Comparison of ENCODE assay signal across 8 cellular contexts in genomic region chr4:8267077-8267476, GRCh38. TPM values are rescaled to one million over a fixed set of nuclear protein-coding genes. Genes with fewer than 3 reads are reported as not detected.
DNase-seq lines count a peak whose midpoint lies in the region; ATAC-seq and TF ChIP-seq lines count a peak whose summit lies in the region.

No MANE protein-coding gene starts in this region.

- H3K9me2 ChIP-seq in Karpas-422 (replicated peaks; ENCODE audit: insufficient read depth, low read length), result no peaks in the 10 kb centered on the region

- H3K4me2 ChIP-seq in Karpas-422 (ENCODE audit: low read depth, low read length, poor library complexity, severe bottlenecking), result no peak overlapping the region

- H3K4me3 ChIP-seq in Karpas-422 (ENCODE audit: low read length), result no peak overlapping the region
- H3K4me3 ChIP-seq in WI38 (ENCODE audit: low read depth, low read length), result no peak overlapping the region
- no peak overlapping the region for H3K4me3 ChIP-seq in sigmoid colon

- H2AFZ ChIP-seq in Karpas-422 (ENCODE audit: low read length), result no peak overlapping the region

- no peak overlapping the region for H3K9ac ChIP-seq in Karpas-422 (ENCODE audit: low read length)

- no peaks in the 10 kb centered on the region for H4K20me1 ChIP-seq in Karpas-422 (ENCODE audit: insufficient read depth, low read depth, low read length)

- H3K9me3 ChIP-seq in Karpas-422 (ENCODE audit: low read length), result no peaks in the 10 kb centered on the region
- H3K9me3 ChIP-seq in sigmoid colon, result no peaks in the 10 kb centered on the region

- ATAC-seq in Right ventricle myocardium inferior, result peak; percentile 62
- no peak for ATAC-seq in GM21390 (IDR thresholded peaks at IDR 0.05; ENCODE audit: unreplicated experiment)
- no peak for ATAC-seq in HG03135 (IDR thresholded peaks at IDR 0.05; ENCODE audit: unreplicated experiment)

- intact Hi-C loops in Right ventricle myocardium inferior (cut with DNase I) (loop anchor here (1.0 kb wide), 1 partner anchor 135 kb away; no protein-coding TSS in a partner anchor), sigmoid colon (cut with DNase I) (loop anchor here (2.0 kb wide), 1 partner anchor 136 kb away; no protein-coding TSS in a partner anchor)

- WGBS in sigmoid colon, 2 donors, result 15 to 47% methylated on average over 13 of the region's 13 CpGs

- no peaks in the 10 kb centered on the region for H3K27me3 ChIP-seq in Karpas-422 (ENCODE audit: low read length)
- H3K27me3 ChIP-seq in sigmoid colon, result no peaks in the 10 kb centered on the region

- peak in 1 of 4 donors; percentile 55 for TF ChIP-seq EP300 in sigmoid colon (IDR thresholded peaks at IDR 0.05)

- H3K79me2 ChIP-seq in Karpas-422 (ENCODE audit: low read length), result no peaks in the 10 kb centered on the region

- peak; percentile 66 for DNase-seq in activated CD8-positive, alpha-beta memory T cell treated with anti-CD3 and anti-CD28 coated beads, Interleukin-2, amount 50 U/mL, for 48 hours
- DNase-seq in activated CD8-positive, alpha-beta memory T cell treated with anti-CD3 and anti-CD28 coated beads, Interleukin-2, amount 50 U/mL, for 4 hours, result no peak
- DNase-seq in Karpas-422 (peak; percentile 71), Right ventricle myocardium inferior (ENCODE audit: missing footprints) (peak; percentile 92), sigmoid colon (peak; percentile 90)

- H3K4me1 ChIP-seq in Karpas-422 (ENCODE audit: low read length) (no peaks in the 10 kb centered on the region), sigmoid colon (peaks cover 0 to 48% (median 45%) of the 10 kb centered on the region in 4 donors)

- TF ChIP-seq CTCF in WI38 (IDR thresholded peaks at IDR 0.05; ENCODE audit: low read depth, low read length), result peak; percentile 73
- TF ChIP-seq CTCF in sigmoid colon (IDR thresholded peaks at IDR 0.05), result peak; percentile 31 to 82 (median 57)

- H3K27ac ChIP-seq in Karpas-422 (ENCODE audit: low read length) (no peak overlapping the region), sigmoid colon (peak overlapping the region; percentile 45 to 89 (median 50))

- TF ChIP-seq POLR2A in sigmoid colon (IDR thresholded peaks at IDR 0.05), result no peak

- H3K36me3 ChIP-seq in Karpas-422 (ENCODE audit: insufficient read depth, low read length) (no peaks in the 10 kb centered on the region), sigmoid colon (no peaks in the 10 kb centered on the region)

RNA-seq across cellular contexts. Expression of gene HTRA3, which starts 2.5 kb away (rescaled TPM):
- total RNA-seq in Karpas-422 (2014; rRNA removed; shearing (Covaris generic); ENCODE audit: low replicate concordance), result not detected in 2 replicates
- total RNA-seq in Right ventricle myocardium inferior (131 TPM), sigmoid colon (10 to 100 TPM; 14.5 to 49.6 (median 32.1) TPM)
- 1 to 10 TPM; 1.2 to 5.0 (median 3.6) TPM for polyA plus RNA-seq in sigmoid colon

Comparison
In these comparisons a context has a peak if more than half of its experiments do, and no peak if none do; other contexts are left out.
1. RNA of gene HTRA3, which starts 2.5 kb away (total RNA-seq): 131 TPM in Right ventricle myocardium inferior (single experiment) and 14.5 to 49.6 TPM in sigmoid colon; not detected in Karpas-422; every median in the first group is over 10 times any median in the second.